ENCODE assay signal across 10 cellular contexts in the genomic region with DNA sequence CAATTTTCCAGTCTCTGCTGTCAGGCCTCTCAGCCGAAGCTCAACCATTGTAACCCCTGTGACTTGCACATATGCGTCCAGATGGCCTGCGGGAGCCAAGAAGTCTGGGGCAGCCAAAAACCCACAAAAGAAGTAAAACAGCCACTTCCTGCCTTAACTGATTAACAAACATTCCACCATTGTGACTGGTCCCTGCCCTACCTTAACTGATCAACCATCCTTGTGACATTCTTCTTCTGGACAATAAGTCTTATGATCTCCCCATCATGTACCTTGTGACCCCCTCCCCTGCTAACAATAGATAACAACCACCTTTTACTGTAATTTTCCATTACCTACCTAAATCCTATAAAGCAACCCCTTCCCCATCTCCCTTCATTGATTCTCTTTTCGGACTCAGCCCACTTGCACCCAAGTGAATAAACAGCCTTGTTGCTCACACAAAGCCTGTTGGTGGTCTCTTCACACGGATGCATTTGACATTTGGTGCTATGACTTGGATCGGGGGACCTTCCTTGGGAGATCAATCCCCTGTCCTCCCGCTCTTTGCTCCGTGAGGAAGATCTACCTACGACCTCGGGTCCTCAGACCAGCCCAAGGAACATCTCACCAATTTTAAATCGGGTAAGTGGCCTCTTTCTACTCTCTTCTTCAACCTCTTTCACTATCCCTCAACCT. TPM values are rescaled to one million over a fixed set of nuclear protein-coding genes. Genes with fewer than 3 reads are reported as not detected.
DNase-seq lines count a peak whose midpoint lies in the region; ATAC-seq and TF ChIP-seq lines count a peak whose summit lies in the region.
"Had no signal": no experiment of that assay in that cellular context is flagged by ENCODE, and none has a peak within 500 bp of the region (broad histone marks: within the 10 kb centered on the region; RNA-seq: fewer than 3 reads in every experiment).

No MANE protein-coding gene starts in this region.

- peak overlapping the region; percentile 87 for H3K27ac ChIP-seq in vagina

- peak; percentile 48 for DNase-seq in left cardiac atrium
- DNase-seq in cardiac septum (ENCODE audit: low spot score) = no peak
- no peak for DNase-seq in T-helper 2 cell treated with Interferon-gamma antibody and Interleukin-4, amounts not matched to agents 5 μg/mL and 100 μg/mL, for 36 hours (ENCODE audit: low spot score)
- DNase-seq in fibroblast of villous mesenchyme (ENCODE audit: low read depth) = peak; percentile 81
- DNase-seq in vagina (ENCODE audit: extremely low spot score in 2 of 2) = no peak
- no peak for DNase-seq in stimulated activated CD4-positive, alpha-beta T cell treated with anti-CD3 and anti-CD28 coated beads, Interleukin-2, amount 100 ng/mL, for 24 hours
- DNase-seq in retina = no peak
- DNase-seq: body of pancreas, SHP77 treated with DMSO at 0.1 percent for 48 hours had no signal

- H3K27me3 Mint-ChIP-seq in T-helper 2 cell treated with Interferon-gamma antibody and Interleukin-4, amounts not matched to agents 5 μg/mL and 100 μg/mL, for 36 hours (ENCODE audit: low read depth) = no peaks in the 10 kb centered on the region

- H3K36me3 ChIP-seq in vagina = no peaks in the 10 kb centered on the region

- H3K27ac Mint-ChIP-seq in T-helper 2 cell treated with Interferon-gamma antibody and Interleukin-4, amounts not matched to agents 5 μg/mL and 100 μg/mL, for 36 hours = peak overlapping the region; percentile 64

- no peaks in the 10 kb centered on the region for H3K9me3 Mint-ChIP-seq in T-helper 2 cell treated with Interferon-gamma antibody and Interleukin-4, amounts not matched to agents 5 μg/mL and 100 μg/mL, for 36 hours

- no peak for TF ChIP-seq CTCF in fibroblast of villous mesenchyme (IDR thresholded peaks at IDR 0.05; ENCODE audit: insufficient read depth, low read depth, low read length)
- no peak for TF ChIP-seq CTCF in vagina (IDR thresholded peaks at IDR 0.05)

- peaks cover 8% of the 10 kb centered on the region for H3K36me3 Mint-ChIP-seq in T-helper 2 cell treated with Interferon-gamma antibody and Interleukin-4, amounts not matched to agents 5 μg/mL and 100 μg/mL, for 36 hours (ENCODE audit: low read depth)

- ATAC-seq in left cardiac atrium (no peak), GM21381 (IDR thresholded peaks at IDR 0.05; ENCODE audit: unreplicated experiment) (no peak)

- H3K27me3 ChIP-seq in vagina = no peaks in the 10 kb centered on the region
- H3K27me3 ChIP-seq: body of pancreas had no signal

- peaks cover 32% of the 10 kb centered on the region for H3K4me1 Mint-ChIP-seq in T-helper 2 cell treated with Interferon-gamma antibody and Interleukin-4, amounts not matched to agents 5 μg/mL and 100 μg/mL, for 36 hours (ENCODE audit: low read depth)

- TF ChIP-seq POLR2A in vagina (IDR thresholded peaks at IDR 0.05) = no peak

- no peaks in the 10 kb centered on the region for H3K9me3 ChIP-seq in vagina
- H3K9me3 ChIP-seq: body of pancreas had no signal

- peak overlapping the region; percentile 48 for H3K4me3 Mint-ChIP-seq in T-helper 2 cell treated with Interferon-gamma antibody and Interleukin-4, amounts not matched to agents 5 μg/mL and 100 μg/mL, for 36 hours

- H3K4me3 ChIP-seq in fibroblast of villous mesenchyme (ENCODE audit: low read depth, low read length) (no peak overlapping the region), vagina (no peak overlapping the region)

- H3K4me1 ChIP-seq in vagina = peaks cover 37% of the 10 kb centered on the region

- intact Hi-C loops in left cardiac atrium (cut with DNase I) (no loop called here), cardiac septum (cut with DNase I) (loop anchor here (5.0 kb wide), 1 partner anchor 56 kb away; a partner anchor contains a TSS), vagina (cut with DNase I) (no loop called here)

RNA-seq across cellular contexts. Expression of a gene that starts 1.3 kb away (rescaled TPM):
- total RNA-seq in left cardiac atrium = 100 to 1,000 TPM; 276 to 291 TPM
- total RNA-seq in cardiac septum = 225 TPM
- 120 and 179 TPM in 2 replicates for total RNA-seq in fibroblast of villous mesenchyme
- total RNA-seq in vagina = 106 TPM

RNA-seq across cellular contexts. Expression of a gene that starts 17.3 kb away (rescaled TPM):
- total RNA-seq in left cardiac atrium = 10 to 100 TPM; 34.6 to 88.4 TPM
- total RNA-seq in cardiac septum = 2.0 TPM
- not detected in 2 replicates for total RNA-seq in fibroblast of villous mesenchyme
- total RNA-seq in vagina = not detected

RNA-seq across cellular contexts. Expression of a gene that starts 57.9 kb away (rescaled TPM):
- 1 to 10 TPM in 1 of 2 donors, under 1 TPM in 1; 0.94 to 1.3 TPM for total RNA-seq in left cardiac atrium
- total RNA-seq in cardiac septum = 0.13 TPM
- total RNA-seq in fibroblast of villous mesenchyme = 0.97 and 4.3 TPM in 2 replicates
- 2.9 TPM for total RNA-seq in vagina

RNA-seq across cellular contexts. Expression of a gene that starts 58.5 kb away (rescaled TPM):
- 10 to 100 TPM; 21.1 to 25.2 TPM for total RNA-seq in left cardiac atrium
- 15.4 TPM for total RNA-seq in cardiac septum
- total RNA-seq in fibroblast of villous mesenchyme = 37.7 and 60.9 TPM in 2 replicates
- 20.9 TPM for total RNA-seq in vagina

Comparison
In these comparisons a context has a peak if more than half of its experiments do, and no peak if none do; other contexts are left out.
1. DNase-seq: peak in left cardiac atrium (single experiment) and fibroblast of villous mesenchyme (single experiment); none in cardiac septum (single experiment), T-helper 2 cell treated with Interferon-gamma antibody and Interleukin-4, amounts not matched to agents 5 μg/mL and 100 μg/mL, for 36 hours (single experiment), vagina (0 of 2), stimulated activated CD4-positive, alpha-beta T cell treated with anti-CD3 and anti-CD28 coated beads, Interleukin-2, amount 100 ng/mL, for 24 hours (0 of 2) and retina (single experiment).
2. RNA of a gene that starts 17.3 kb away (total RNA-seq): 34.6 to 88.4 TPM in left cardiac atrium; 2.0 TPM in cardiac septum (single experiment), not detected in fibroblast of villous mesenchyme and not detected in vagina (single experiment); every median in the first group is over 10 times any median in the second.